Comparison of ENCODE assay signal across 9 cellular contexts in the genomic region with DNA sequence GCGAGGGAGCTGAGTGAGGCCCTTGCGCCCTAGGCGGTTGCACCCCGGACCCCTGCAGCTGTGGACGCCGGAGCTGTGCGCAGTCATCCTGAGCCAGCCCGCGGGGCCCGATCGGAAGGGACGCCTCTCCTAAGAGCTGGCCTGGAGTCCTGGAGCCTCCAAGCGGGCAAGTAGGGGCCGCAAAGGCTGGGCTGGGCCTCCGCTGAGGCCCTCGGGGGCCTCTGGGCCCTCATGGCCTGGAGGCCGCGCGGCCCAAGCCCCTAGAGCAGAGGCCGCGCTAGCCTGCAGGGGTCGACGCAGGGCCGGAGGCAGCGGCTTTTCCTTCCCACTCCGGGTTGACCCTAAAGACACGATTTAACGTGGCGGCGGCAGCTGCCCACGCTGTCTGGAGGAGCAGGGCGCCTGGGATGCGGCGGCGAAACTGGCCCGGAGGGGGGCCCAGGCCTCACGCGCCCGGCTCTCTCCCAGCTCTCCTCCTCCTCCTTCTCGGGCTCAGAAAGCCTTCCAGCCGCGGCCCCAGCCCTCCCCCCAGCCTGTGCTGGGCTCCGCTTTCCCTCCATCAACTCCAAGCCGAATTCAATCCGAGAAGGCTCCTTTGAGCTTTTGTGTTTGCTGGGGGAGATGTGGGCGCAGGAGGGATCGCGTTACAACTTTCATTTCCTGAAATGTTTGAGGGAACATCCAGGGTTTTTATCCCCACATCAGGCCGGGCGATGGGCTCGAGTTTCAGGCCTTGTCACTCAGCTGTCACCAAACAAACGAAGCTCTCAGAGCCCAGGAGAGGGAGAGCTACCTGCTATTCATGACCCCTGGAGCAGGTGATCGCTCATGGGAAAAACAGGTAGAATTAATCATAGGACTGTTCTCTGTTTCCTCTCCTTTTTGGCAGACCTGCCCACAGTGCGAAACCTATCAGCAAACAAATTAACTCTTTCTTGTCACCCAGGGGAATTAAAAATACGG. TPM values are rescaled to one million over a fixed set of nuclear protein-coding genes. Genes with fewer than 3 reads are reported as not detected.
A peak's percentile ranks its signal among the peaks of the same experiment; 100 is the strongest.
DNase-seq lines count a peak whose midpoint lies in the region; FAIRE-seq and TF ChIP-seq lines count a peak whose summit lies in the region.
"Had no signal": no experiment of that assay in that cellular context is flagged by ENCODE, and none has a peak within 500 bp of the region (broad histone marks: within the 10 kb centered on the region; RNA-seq: fewer than 3 reads in every experiment).

No MANE protein-coding gene starts in this region.

- intact Hi-C loops in activated T-helper 1 cell treated with anti-CD3 and anti-CD28 coated beads, Interleukin-12 subunit alpha, Interleukin-12 subunit beta, Interleukin-2, Interleukin-4 antibody, amounts not matched to agents 30 ng/mL and 10 ng/mL and 1 ng/mL, durations not matched to agents 14 hours and 24 hours and 36 hours (cut with micrococcal nuclease): no loop called here

- no peaks in the 10 kb centered on the region for H3K9me3 Mint-ChIP-seq in T-helper 2 cell treated with Interferon-gamma antibody and Interleukin-4, amounts not matched to agents 5 μg/mL and 100 μg/mL, for 36 hours
- peaks cover 0 to 5% (median 0%) of the 10 kb centered on the region in 5 experiments for H3K9me3 Mint-ChIP-seq in brain
- no peaks in the 10 kb centered on the region for H3K9me3 Mint-ChIP-seq in activated T-helper 1 cell treated with anti-CD3 and anti-CD28 coated beads, Interleukin-12 subunit alpha, Interleukin-12 subunit beta, Interleukin-2, Interleukin-4 antibody, amounts not matched to agents 30 ng/mL and 10 ng/mL and 1 ng/mL, durations not matched to agents 14 hours and 24 hours and 36 hours

- H3K9me3 ChIP-seq in keratinocyte (ENCODE audit: control insufficient read depth, low read depth, low read length): no peaks in the 10 kb centered on the region
- H3K9me3 ChIP-seq in subcutaneous abdominal adipose tissue (ENCODE audit: control insufficient read depth in 5 of 5, low read length in 5 of 5): peaks cover 0 to 2% (median 0%) of the 10 kb centered on the region in 5 donors
- no peaks in the 10 kb centered on the region for H3K9me3 ChIP-seq in HAP-1

- DNase-seq in T-helper 2 cell treated with Interferon-gamma antibody and Interleukin-4, amounts not matched to agents 5 μg/mL and 100 μg/mL, for 36 hours (ENCODE audit: low spot score): no peak
- DNase-seq in T-helper 2 cell (no peak), keratinocyte (ENCODE audit: low read depth, low spot score) (no peak), Kasumi-1 (lab: John Stamatoyannopoulos, UW) (no peak), HAP-1 (ENCODE audit: low spot score in 2 of 2) (no peak)
- no peak for DNase-seq in activated T-helper 1 cell treated with anti-CD3 and anti-CD28 coated beads, Interleukin-12 subunit alpha, Interleukin-12 subunit beta, Interleukin-2, Interleukin-4 antibody, amounts not matched to agents 30 ng/mL and 10 ng/mL and 1 ng/mL, durations not matched to agents 14 hours and 24 hours and 36 hours (ENCODE audit: low spot score)
- DNase-seq: activated naive CD4-positive, alpha-beta T cell had no signal

- H3K9ac ChIP-seq in keratinocyte (ENCODE audit: control insufficient read depth, extremely low read depth, insufficient read depth, low read length) (no peak overlapping the region), subcutaneous abdominal adipose tissue (ENCODE audit: low read length in 5 of 5) (peak overlapping the region in 2 of 5 donors; percentile 48 to 81)

- no peaks in the 10 kb centered on the region for H3K9me1 ChIP-seq in keratinocyte (ENCODE audit: control insufficient read depth, extremely low read depth, insufficient read depth, low read length)

- H3K27ac Mint-ChIP-seq in T-helper 2 cell treated with Interferon-gamma antibody and Interleukin-4, amounts not matched to agents 5 μg/mL and 100 μg/mL, for 36 hours: no peak overlapping the region
- H3K27ac Mint-ChIP-seq in brain: peak overlapping the region in 3 of 5 experiments; percentile 36 to 87 (median 65)
- H3K27ac Mint-ChIP-seq in activated T-helper 1 cell treated with anti-CD3 and anti-CD28 coated beads, Interleukin-12 subunit alpha, Interleukin-12 subunit beta, Interleukin-2, Interleukin-4 antibody, amounts not matched to agents 30 ng/mL and 10 ng/mL and 1 ng/mL, durations not matched to agents 14 hours and 24 hours and 36 hours: no peak overlapping the region

- H2AFZ ChIP-seq in keratinocyte (ENCODE audit: control insufficient read depth, low read length): no peak overlapping the region

- no peaks in the 10 kb centered on the region for H4K20me1 ChIP-seq in keratinocyte (ENCODE audit: control insufficient read depth, extremely low read depth, insufficient read depth, low read length)

- H3K4me3 Mint-ChIP-seq in T-helper 2 cell treated with Interferon-gamma antibody and Interleukin-4, amounts not matched to agents 5 μg/mL and 100 μg/mL, for 36 hours: peak overlapping the region; percentile 5
- peak overlapping the region in 4 of 5 experiments; percentile 53 to 79 (median 76) for H3K4me3 Mint-ChIP-seq in brain
- no peak overlapping the region for H3K4me3 Mint-ChIP-seq in activated T-helper 1 cell treated with anti-CD3 and anti-CD28 coated beads, Interleukin-12 subunit alpha, Interleukin-12 subunit beta, Interleukin-2, Interleukin-4 antibody, amounts not matched to agents 30 ng/mL and 10 ng/mL and 1 ng/mL, durations not matched to agents 14 hours and 24 hours and 36 hours

- TF ChIP-seq CTCF in brain (conservative IDR thresholded peaks at IDR 0.05) (no peak), keratinocyte (optimal IDR thresholded peaks at IDR 0.05 in 1 of 3, IDR thresholded peaks at IDR 0.05 in 1 of 3, conservative IDR thresholded peaks at IDR 0.05 in 1 of 3; ENCODE audit: extremely low read depth in 1 of 3, insufficient read depth in 2 of 3, low read length in 3 of 3) (no peak)

- no peaks in the 10 kb centered on the region for H3K4me1 ChIP-seq in keratinocyte (ENCODE audit: control insufficient read depth, extremely low read depth, insufficient read depth, low read length)
- peaks cover 4 to 32% (median 26%) of the 10 kb centered on the region in 5 donors for H3K4me1 ChIP-seq in subcutaneous abdominal adipose tissue (ENCODE audit: control insufficient read depth in 5 of 5, insufficient read depth in 5 of 5, low read length in 5 of 5)
- H3K4me1 ChIP-seq in HAP-1: peaks cover 3% of the 10 kb centered on the region; the same call in 1 of the 2 replicates

- H3K4me2 ChIP-seq in keratinocyte (ENCODE audit: control insufficient read depth, extremely low read depth, insufficient read depth, low read depth, low read length): peak overlapping the region; percentile 4

- H3K4me3 ChIP-seq in keratinocyte (ENCODE audit: control insufficient read depth in 2 of 3, extremely low read depth in 1 of 3, insufficient read depth in 2 of 3, low read depth in 1 of 3, low read length in 3 of 3) (peak overlapping the region in 1 of 3 experiments; percentile 12), subcutaneous abdominal adipose tissue (ENCODE audit: low read depth in 1 of 5, low read length in 5 of 5) (peak overlapping the region; percentile 39 to 61 (median 42)), HAP-1 (no peak overlapping the region)

- H3K36me3 ChIP-seq in keratinocyte (ENCODE audit: control insufficient read depth in 2 of 2, extremely low read depth in 1 of 2, insufficient read depth in 2 of 2, low read length in 2 of 2) (no peaks in the 10 kb centered on the region), subcutaneous abdominal adipose tissue (ENCODE audit: control insufficient read depth in 5 of 5, insufficient read depth in 5 of 5, low read length in 5 of 5) (no peaks in the 10 kb centered on the region), HAP-1 (replicated peaks) (no peaks in the 10 kb centered on the region)

- no peak for FAIRE-seq in keratinocyte (lab: Jason Lieb, UNC)

- H3K27me3 Mint-ChIP-seq in T-helper 2 cell treated with Interferon-gamma antibody and Interleukin-4, amounts not matched to agents 5 μg/mL and 100 μg/mL, for 36 hours (ENCODE audit: low read depth): peaks cover 84% of the 10 kb centered on the region
- H3K27me3 Mint-ChIP-seq in brain: peaks cover 99% of the 10 kb centered on the region
- H3K27me3 Mint-ChIP-seq in activated T-helper 1 cell treated with anti-CD3 and anti-CD28 coated beads, Interleukin-12 subunit alpha, Interleukin-12 subunit beta, Interleukin-2, Interleukin-4 antibody, amounts not matched to agents 30 ng/mL and 10 ng/mL and 1 ng/mL, durations not matched to agents 14 hours and 24 hours and 36 hours (ENCODE audit: insufficient read depth): peaks cover 76% of the 10 kb centered on the region

- peaks cover 2% of the 10 kb centered on the region for H3K36me3 Mint-ChIP-seq in T-helper 2 cell treated with Interferon-gamma antibody and Interleukin-4, amounts not matched to agents 5 μg/mL and 100 μg/mL, for 36 hours (ENCODE audit: low read depth)
- peaks cover 4% of the 10 kb centered on the region for H3K36me3 Mint-ChIP-seq in brain
- peaks cover 3% of the 10 kb centered on the region for H3K36me3 Mint-ChIP-seq in activated T-helper 1 cell treated with anti-CD3 and anti-CD28 coated beads, Interleukin-12 subunit alpha, Interleukin-12 subunit beta, Interleukin-2, Interleukin-4 antibody, amounts not matched to agents 30 ng/mL and 10 ng/mL and 1 ng/mL, durations not matched to agents 14 hours and 24 hours and 36 hours (ENCODE audit: low read depth)

- H3K4me1 Mint-ChIP-seq in T-helper 2 cell treated with Interferon-gamma antibody and Interleukin-4, amounts not matched to agents 5 μg/mL and 100 μg/mL, for 36 hours (ENCODE audit: low read depth): peaks cover 8% of the 10 kb centered on the region
- H3K4me1 Mint-ChIP-seq in brain: peaks cover 31% of the 10 kb centered on the region
- peaks cover 4% of the 10 kb centered on the region for H3K4me1 Mint-ChIP-seq in activated T-helper 1 cell treated with anti-CD3 and anti-CD28 coated beads, Interleukin-12 subunit alpha, Interleukin-12 subunit beta, Interleukin-2, Interleukin-4 antibody, amounts not matched to agents 30 ng/mL and 10 ng/mL and 1 ng/mL, durations not matched to agents 14 hours and 24 hours and 36 hours (ENCODE audit: low read depth)

- H3K27ac ChIP-seq in keratinocyte (ENCODE audit: control insufficient read depth, insufficient read depth, low read length): no peak overlapping the region
- H3K27ac ChIP-seq in subcutaneous abdominal adipose tissue (ENCODE audit: low read depth, low read length): peak overlapping the region; percentile 37

- H3K27me3 ChIP-seq in keratinocyte (ENCODE audit: control insufficient read depth, extremely low read depth, insufficient read depth, low read length) (peaks cover 58% of the 10 kb centered on the region), subcutaneous abdominal adipose tissue (ENCODE audit: control insufficient read depth in 5 of 5, insufficient read depth in 4 of 5, low read length in 5 of 5) (peaks cover 7 to 45% (median 34%) of the 10 kb centered on the region in 5 donors), HAP-1 (ENCODE audit: low read depth) (no peaks in the 10 kb centered on the region)

- in situ Hi-C loops in HAP-1 (cut with MboI; ENCODE audit: low sequenced_read_pairs): loop anchor here (25.0 kb wide), 1 partner anchor 350 kb away; a partner anchor contains a TSS

- dilution Hi-C loops in keratinocyte (cut with MboI; ENCODE audit: extremely low pct_ligation_motif_present, low sequenced_read_pairs): loop anchor here (25.0 kb wide), 1 partner anchor 575 kb away; no protein-coding TSS in a partner anchor

- H3K79me2 ChIP-seq in keratinocyte (ENCODE audit: control insufficient read depth, insufficient read depth, low read length): no peaks in the 10 kb centered on the region

RNA-seq across cellular contexts. Expression of a gene that starts 11.5 kb away (rescaled TPM):
- polyA plus RNA-seq in brain (ENCODE audit: insufficient read depth, low read depth, low replicate concordance) (68.4 TPM), keratinocyte (0.01 to 0.04 TPM in 2 of 3 replicates, not detected in the other)
- not detected for polyA plus RNA-seq in keratinocyte (2011; ENCODE audit: low read depth)
- polyA plus RNA-seq in keratinocyte (2011; cell fraction: cytosol; rRNA removed): 0.04 TPM in 1 of 2 replicates, not detected in the other
- polyA plus RNA-seq in keratinocyte (2011; cell fraction: nucleus; rRNA removed): not detected in 2 replicates
- 0.05 TPM in 1 of 2 replicates, not detected in the other for polyA plus RNA-seq in keratinocyte (2012; ENCODE audit: low replicate concordance)
- not detected in 3 replicates for polyA minus RNA-seq in keratinocyte
- polyA minus RNA-seq in keratinocyte (2011; cell fraction: cytosol; rRNA and poly(A)+ RNA removed): not detected
- polyA minus RNA-seq in keratinocyte (2011; cell fraction: nucleus; rRNA and poly(A)+ RNA removed): not detected in 2 replicates
- 0.39 and 0.41 TPM in 2 replicates for total RNA-seq in activated T-helper 1 cell treated with anti-CD3 and anti-CD28 coated beads, Interleukin-12 subunit alpha, Interleukin-12 subunit beta, Interleukin-2, Interleukin-4 antibody, amounts not matched to agents 30 ng/mL and 10 ng/mL and 1 ng/mL, durations not matched to agents 14 hours and 24 hours and 36 hours

Comparison
In these comparisons a context has a peak if more than half of its experiments do, and no peak if none do; other contexts are left out.
1. H3K27ac Mint-ChIP-seq: peak in brain (3 of 5); none in T-helper 2 cell treated with Interferon-gamma antibody and Interleukin-4, amounts not matched to agents 5 μg/mL and 100 μg/mL, for 36 hours (single experiment) and activated T-helper 1 cell treated with anti-CD3 and anti-CD28 coated beads, Interleukin-12 subunit alpha, Interleukin-12 subunit beta, Interleukin-2, Interleukin-4 antibody, amounts not matched to agents 30 ng/mL and 10 ng/mL and 1 ng/mL, durations not matched to agents 14 hours and 24 hours and 36 hours (single experiment).
2. RNA of a gene that starts 11.5 kb away (polyA plus RNA-seq): 68.4 TPM in brain (single experiment); 0.01 to 0.05 TPM in keratinocyte; every median in the first group is over 10 times any median in the second.